8 cellular contexts compared by ENCODE assay signal in genomic region chr4:112604590-112604989, GRCh38. TPM values are rescaled to one million over a fixed set of nuclear protein-coding genes. Genes with fewer than 3 reads are reported as not detected.
DNase-seq lines count a peak whose midpoint lies in the region; ATAC-seq and TF ChIP-seq lines count a peak whose summit lies in the region.

No MANE protein-coding gene starts in this region.

- H3K79me2 ChIP-seq in DOHH2 (ENCODE audit: control insufficient read depth, low read length) = no peaks in the 10 kb centered on the region

- H3K9me3 ChIP-seq in DOHH2 (ENCODE audit: control insufficient read depth, insufficient read depth, low read length) = no peaks in the 10 kb centered on the region

- peak; percentile 78 for ATAC-seq in left colon

- H3K4me2 ChIP-seq in DOHH2 (ENCODE audit: low read length) = no peak overlapping the region

- no peak overlapping the region for H3K4me3 ChIP-seq in DOHH2 (ENCODE audit: low read length)

- H3K9me2 ChIP-seq in DOHH2 (replicated peaks; ENCODE audit: control insufficient read depth, low read length) = no peaks in the 10 kb centered on the region

- intact Hi-C loops in left colon (cut with DNase I, micrococcal nuclease) = loop anchor here in 1 of 2 donors (5.0 kb wide), 1 partner anchor 282 kb away; no protein-coding TSS in a partner anchor

- no peak overlapping the region for H3K27ac ChIP-seq in DOHH2 (ENCODE audit: low read depth, low read length)

- H3K27me3 ChIP-seq in DOHH2 (ENCODE audit: control insufficient read depth, low read length) = no peaks in the 10 kb centered on the region

- H3K4me1 ChIP-seq in DOHH2 (ENCODE audit: control insufficient read depth, low read length) = no peaks in the 10 kb centered on the region

- peaks cover 37% of the 10 kb centered on the region for H3K36me3 ChIP-seq in DOHH2 (ENCODE audit: control insufficient read depth, low read length)

- TF ChIP-seq CTCF in DOHH2 (IDR thresholded peaks at IDR 0.05; ENCODE audit: low read depth, low read length, poor library complexity, severe bottlenecking) (peak; percentile 69), GM20000 (IDR thresholded peaks at IDR 0.05; ENCODE audit: extremely low read depth, missing control alignments) (peak; percentile 45)

- no peaks in the 10 kb centered on the region for H4K20me1 ChIP-seq in DOHH2 (ENCODE audit: control insufficient read depth, insufficient read depth, low read depth, low read length)

- H3F3A ChIP-seq in DOHH2 (ENCODE audit: control insufficient read depth, insufficient read depth) = 0 out of 2 replicates have a peak, but pooled peaks cover 3% of the 10 kb centered on the region

- DNase-seq in GM20000 (ENCODE audit: low spot score) (peak; percentile 53), Kasumi-1 (lab: John Stamatoyannopoulos, UW) (peak; percentile 70 to 77), SKM-1 treated with dmso at 0.1 percent for 144 hours (lab: John Stamatoyannopoulos, UW; ENCODE audit: unreplicated experiment) (peak; percentile 39), cerebellum (ENCODE audit: low spot score) (peak; percentile 49), left colon (peak in 1 of 2 donors; percentile 27), stromal cell of bone marrow (ENCODE audit: low read depth) (peak; percentile 53), NCI-H187 treated with DMSO at 0.1 percent for 48 hours (lab: John Stamatoyannopoulos, UW) (no peak)

RNA-seq across cellular contexts. Expression of gene ZGRF1, which starts 32.1 kb away (rescaled TPM):
- total RNA-seq in cerebellum = 24.1 TPM
- total RNA-seq in left colon = 1 to 10 TPM; 2.0 to 4.1 TPM

RNA-seq across cellular contexts. Expression of gene LARP7, which starts 32.4 kb away (rescaled TPM):
- total RNA-seq in cerebellum = 30.3 TPM
- total RNA-seq in left colon = 10 to 100 TPM; 36.8 to 43.4 TPM
